22 cellular contexts compared by ENCODE assay signal in the genomic region with DNA sequence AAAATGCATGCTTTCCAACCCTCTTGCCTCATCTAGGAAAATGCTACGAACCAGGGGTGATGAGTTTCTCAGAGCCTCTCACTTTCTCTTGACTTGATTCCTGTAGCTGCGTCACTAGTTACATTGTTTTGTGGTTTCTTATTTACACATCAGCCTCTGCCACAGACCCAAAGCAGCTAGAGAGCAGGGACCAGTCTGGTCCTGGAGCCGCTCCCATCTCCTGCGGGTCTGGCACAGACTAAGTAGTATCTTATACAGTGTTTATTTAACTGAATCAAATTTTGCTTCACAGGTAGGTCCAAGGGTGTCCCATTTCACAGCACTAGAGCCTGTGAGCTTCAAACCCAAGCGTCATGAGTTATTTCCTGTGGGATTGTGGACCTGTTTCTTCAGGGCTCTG.
DNase-seq lines count a peak whose midpoint lies in the region; TF ChIP-seq lines count a peak whose summit lies in the region.
"Had no signal": no experiment of that assay in that cellular context is flagged by ENCODE, and none has a peak within 500 bp of the region (broad histone marks: within the 10 kb centered on the region; RNA-seq: fewer than 3 reads in every experiment).

No MANE protein-coding gene starts in this region.

- H3K9me3 ChIP-seq in mammary epithelial cell (replicated peaks; ENCODE audit: insufficient read depth, low read length) (peaks cover 15% of the 10 kb centered on the region), osteoblast (ENCODE audit: low read depth, low read length) (no peaks in the 10 kb centered on the region)
- H3K9me3 ChIP-seq: Caco-2, Peyer's patch had no signal

- no peak overlapping the region for H3K4me2 ChIP-seq in mammary epithelial cell (ENCODE audit: insufficient read depth, low read depth, low read length)
- no peak overlapping the region for H3K4me2 ChIP-seq in osteoblast (ENCODE audit: insufficient read depth, low read length)

- 74% methylated on average over 3 of the region's 5 CpGs for WGBS in mammary epithelial cell (ENCODE audit: low coverage, missing lambda C conversion rate)

- intact Hi-C loops in mammary epithelial cell (cut with micrococcal nuclease): no loop called here

- H3K9me3 Mint-ChIP-seq in osteocyte (ENCODE audit: unreplicated experiment): no peaks in the 10 kb centered on the region
- H3K9me3 Mint-ChIP-seq: CD4-positive, alpha-beta T cell had no signal

- H3K9ac ChIP-seq in mammary epithelial cell (ENCODE audit: insufficient read depth, low read length): no peak overlapping the region
- H3K9ac ChIP-seq: GM23248 had no signal

- no TSS peak for BruUV-seq in mammary epithelial cell (replicated peaks; lab: Mats Ljungman, UMichigan)

- H3K27ac ChIP-seq in 22Rv1: 0 out of 2 replicates have a peak overlapping the region, but pooled peaks have one; percentile 8
- H3K27ac ChIP-seq in mammary epithelial cell (ENCODE audit: insufficient read depth, low read depth, low read length): no peak overlapping the region
- H3K27ac ChIP-seq in osteoblast (ENCODE audit: low read depth, low read length): no peak overlapping the region
- H3K27ac ChIP-seq: GM23248, Peyer's patch had no signal

- H3K4me1 Mint-ChIP-seq in osteocyte (ENCODE audit: unreplicated experiment): no peaks in the 10 kb centered on the region

- no peak overlapping the region for H3K27ac Mint-ChIP-seq in osteocyte (ENCODE audit: unreplicated experiment)
- H3K27ac Mint-ChIP-seq: CD4-positive, alpha-beta T cell had no signal

- no peaks in the 10 kb centered on the region for H3K4me1 ChIP-seq in mammary epithelial cell (ENCODE audit: insufficient read depth, low read length)
- no peaks in the 10 kb centered on the region for H3K4me1 ChIP-seq in osteoblast (ENCODE audit: insufficient read depth, low read length)
- H3K4me1 ChIP-seq: Peyer's patch had no signal

- H3K4me3 ChIP-seq in LNCaP clone FGC (ENCODE audit: low read depth, low read length) (no peak overlapping the region), mammary epithelial cell (replicated peaks in 1 of 3; ENCODE audit: insufficient read depth in 1 of 3, low read depth in 2 of 3, low read length in 3 of 3) (no peak overlapping the region), osteoblast (ENCODE audit: insufficient read depth, low read length) (no peak overlapping the region)
- H3K4me3 ChIP-seq: GM12878, GM23248, K562, Peyer's patch had no signal

- H3K79me2 ChIP-seq in mammary epithelial cell (ENCODE audit: insufficient read depth, low read length) (no peaks in the 10 kb centered on the region), osteoblast (ENCODE audit: insufficient read depth, low read length) (no peaks in the 10 kb centered on the region)

- dilution Hi-C loops in mammary epithelial cell (cut with HindIII; ENCODE audit: low sequenced_read_pairs): no loop called here

- no peaks in the 10 kb centered on the region for H3K36me3 Mint-ChIP-seq in osteocyte (ENCODE audit: unreplicated experiment)

- TF ChIP-seq CTCF in 22Rv1 (IDR thresholded peaks at IDR 0.05) (no peak), LNCaP clone FGC (IDR thresholded peaks at IDR 0.05; ENCODE audit: control insufficient read depth, extremely low read depth, insufficient read depth) (no peak), mammary epithelial cell (conservative IDR thresholded peaks at IDR 0.05 in 1 of 2, IDR thresholded peaks at IDR 0.05 in 1 of 2; ENCODE audit: extremely low read depth in 1 of 2, insufficient read depth in 1 of 2, low read depth in 1 of 2, low read length in 2 of 2) (no peak), osteocyte (IDR thresholded peaks at IDR 0.05) (no peak), osteoblast (IDR thresholded peaks at IDR 0.05; ENCODE audit: extremely low read depth, low read depth, low read length) (no peak)

- in situ Hi-C loops in mammary epithelial cell (cut with MboI; ENCODE audit: low sequenced_read_pairs in 2 of 2) (no loop called here), KBM-7 (cut with MboI; ENCODE audit: low pct_unique_long_range_greater_than_20kb, low sequenced_read_pairs) (no loop called here)

- H3K27me3 Mint-ChIP-seq in osteocyte (ENCODE audit: unreplicated experiment): no peaks in the 10 kb centered on the region
- H3K27me3 Mint-ChIP-seq: CD4-positive, alpha-beta T cell had no signal

- H3K27me3 ChIP-seq in mammary epithelial cell (ENCODE audit: insufficient read depth, low read length): no peaks in the 10 kb centered on the region
- H3K27me3 ChIP-seq in osteoblast (ENCODE audit: insufficient read depth, low read length): no peaks in the 10 kb centered on the region
- H3K27me3 ChIP-seq: Peyer's patch had no signal

- DNase-seq in LNCaP clone FGC (ENCODE audit: low read depth) (peak; percentile 30), mammary epithelial cell (peak; percentile 55), osteocyte (ENCODE audit: extremely low spot score, unreplicated experiment) (peak; percentile 51), KBM-7 (no peak), osteoblast (ENCODE audit: insufficient read length, low spot score, missing footprints) (no peak)
- no peak for DNase-seq in activated CD8-positive, alpha-beta memory T cell treated with anti-CD3 and anti-CD28 coated beads for 24 hours
- DNase-seq in activated naive CD4-positive, alpha-beta T cell treated with anti-CD3 and anti-CD28 coated beads, Interleukin-2, amount 50 U/mL, for 16 hours: no peak
- DNase-seq: Caco-2; CD4-positive, alpha-beta T cell; DMS153; EL; GM23248; HCEC 1CT; NCI-H1048; NCI-H1436; NCI-H1930; NCI-H226; NCI-H524 treated with DMSO at 0.1 percent for 48 hours; Peyer's patch had no signal

- no peak overlapping the region for H3K4me3 Mint-ChIP-seq in osteocyte (ENCODE audit: unreplicated experiment)
- H3K4me3 Mint-ChIP-seq: CD4-positive, alpha-beta T cell had no signal

- CTCF ChIA-PET in mammary epithelial cell (lab: Charles Lee; ENCODE audit: low non-redundant PET): no interaction called here

- H4K20me1 ChIP-seq in mammary epithelial cell (ENCODE audit: insufficient read depth, low read length) (no peaks in the 10 kb centered on the region), osteoblast (ENCODE audit: insufficient read depth, low read length) (no peaks in the 10 kb centered on the region)

- no peaks in the 10 kb centered on the region for H3K36me3 ChIP-seq in mammary epithelial cell (ENCODE audit: insufficient read depth, low read length)
- no peaks in the 10 kb centered on the region for H3K36me3 ChIP-seq in osteoblast (ENCODE audit: insufficient read depth, low read length)
- H3K36me3 ChIP-seq: Peyer's patch had no signal

- no peak overlapping the region for H2AFZ ChIP-seq in mammary epithelial cell (ENCODE audit: low read depth, low read length)
- no peak overlapping the region for H2AFZ ChIP-seq in osteoblast (ENCODE audit: low read length)
- H2AFZ ChIP-seq: GM23248 had no signal

Comparison
In these comparisons a context has a peak if more than half of its experiments do, and no peak if none do; other contexts are left out.
1. DNase-seq: peak in LNCaP clone FGC (single experiment), mammary epithelial cell (single experiment) and osteocyte (single experiment); none in activated CD8-positive, alpha-beta memory T cell treated with anti-CD3 and anti-CD28 coated beads for 24 hours (single experiment), KBM-7 (single experiment), osteoblast (single experiment) and activated naive CD4-positive, alpha-beta T cell treated with anti-CD3 and anti-CD28 coated beads, Interleukin-2, amount 50 U/mL, for 16 hours (single experiment).